34 cellular contexts compared by ENCODE assay signal in the genomic region with DNA sequence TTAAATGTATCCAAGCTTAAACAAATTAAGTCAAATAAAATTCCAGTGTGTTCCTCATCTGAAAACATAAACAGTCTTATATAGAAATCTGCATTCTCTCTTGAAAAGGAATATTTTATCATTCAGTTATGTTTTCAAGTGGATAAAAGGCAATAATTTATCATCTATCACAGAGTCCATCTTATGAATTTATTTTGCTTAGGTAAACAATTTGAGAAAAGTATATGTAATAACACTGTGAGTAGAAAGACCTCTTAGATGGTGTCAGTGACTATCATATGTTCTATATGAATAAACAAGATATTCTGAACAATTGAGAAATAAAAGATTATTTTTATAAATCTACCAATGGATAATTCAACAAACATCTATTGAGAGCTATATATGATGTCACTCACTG.
"Had no signal": no experiment of that assay in that cellular context is flagged by ENCODE, and none has a peak within 500 bp of the region (broad histone marks: within the 10 kb centered on the region; RNA-seq: fewer than 3 reads in every experiment).

No MANE protein-coding gene starts in this region.

- H3K4me1 ChIP-seq: adrenal gland, ascending aorta, body of pancreas, breast epithelium had no signal

- H3K4me3 ChIP-seq: adrenal gland, ascending aorta, body of pancreas, breast epithelium, cardiac muscle cell had no signal

- ATAC-seq: activated naive CD4-positive, alpha-beta T cell treated with anti-CD3 and anti-CD28 coated beads, Interleukin-2, amount 50 U/mL, for 72 hours; activated naive CD8-positive, alpha-beta T cell treated with anti-CD3 and anti-CD28 coated beads, Interleukin-2, amount 50 U/mL, for 24 hours; activated T-cell treated with anti-CD3 and anti-CD28 coated beads, Interleukin-2, amount 50 U/mL, for 4 hours; activated T-cell treated with anti-CD3 and anti-CD28 coated beads, Interleukin-2, amount 50 U/mL, for 72 hours; activated T-helper 17 cell treated with anti-CD3 and anti-CD28 coated beads, Interleukin-2, amount 50 U/mL, for 72 hours; body of pancreas had no signal

- H3K9me3 ChIP-seq: adrenal gland, ascending aorta, body of pancreas, breast epithelium had no signal

- H3K36me3 ChIP-seq: adrenal gland, ascending aorta, brain microvascular endothelial cell, breast epithelium, cardiac muscle cell had no signal

- H3K27ac ChIP-seq: adrenal gland, ascending aorta, body of pancreas, brain microvascular endothelial cell, breast epithelium, cardiac muscle cell had no signal

- DNase-seq: activated effector memory CD4-positive, alpha-beta T cell treated with anti-CD3 and anti-CD28 coated beads, Interleukin-2, amount 50 U/mL, for 16 hours; activated effector memory CD4-positive, alpha-beta T cell treated with Interleukin-2 at 50 U/mL for 16 hours; activated gamma-delta T cell; activated gamma-delta T cell treated with Interleukin-2 at 50 U/mL for 16 hours; activated naive CD4-positive, alpha-beta T cell; activated naive CD4-positive, alpha-beta T cell treated with anti-CD3 and anti-CD28 coated beads for 36 hours; activated naive CD4-positive, alpha-beta T cell treated with anti-CD3 and anti-CD28 coated beads, Interleukin-2, amount 10 ng/mL, durations not matched to agents 7 days and 5 days; activated naive CD4-positive, alpha-beta T cell treated with anti-CD3 and anti-CD28 coated beads, Interleukin-2, amount 50 U/mL, for 16 hours; activated naive CD4-positive, alpha-beta T cell treated with Interleukin-2 at 50 U/mL for 16 hours; activated naive CD8-positive, alpha-beta T cell treated with anti-CD3 and anti-CD28 coated beads for 36 hours; activated naive CD8-positive, alpha-beta T cell treated with anti-CD3 and anti-CD28 coated beads, Interleukin-2, amount 10 ng/mL, durations not matched to agents 7 days and 5 days; activated naive CD8-positive, alpha-beta T cell treated with anti-CD3 and anti-CD28 coated beads, Interleukin-2, amount 50 U/mL, for 24 hours; activated T-cell treated with anti-CD3 and anti-CD28 coated beads, Interleukin-2, amount 50 U/mL, for 1 hour; activated T-cell treated with anti-CD3 and anti-CD28 coated beads, Interleukin-2, amount 50 U/mL, for 24 hours; activated T-cell treated with anti-CD3 and anti-CD28 coated beads, Interleukin-2, amount 50 U/mL, for 4 hours; activated T-cell treated with anti-CD3 and anti-CD28 coated beads, Interleukin-2, amount 50 U/mL, for 48 hours; activated T-cell treated with anti-CD3 and anti-CD28 coated beads, Interleukin-2, amount 50 U/mL, for 72 hours; adrenal gland; amniotic stem cell; amygdala; anterior cingulate cortex; aorta; body of pancreas; brain microvascular endothelial cell; caudate nucleus; central memory CD4-positive, alpha-beta T cell; cerebellar nuclear complex had no signal

- FAIRE-seq: astrocyte, bronchial epithelial cell had no signal

- H3K27me3 ChIP-seq: adrenal gland, ascending aorta, body of pancreas, brain microvascular endothelial cell, breast epithelium, cardiac muscle cell had no signal
